Comparison of ENCODE assay signal across 8 cellular contexts in the genomic region with DNA sequence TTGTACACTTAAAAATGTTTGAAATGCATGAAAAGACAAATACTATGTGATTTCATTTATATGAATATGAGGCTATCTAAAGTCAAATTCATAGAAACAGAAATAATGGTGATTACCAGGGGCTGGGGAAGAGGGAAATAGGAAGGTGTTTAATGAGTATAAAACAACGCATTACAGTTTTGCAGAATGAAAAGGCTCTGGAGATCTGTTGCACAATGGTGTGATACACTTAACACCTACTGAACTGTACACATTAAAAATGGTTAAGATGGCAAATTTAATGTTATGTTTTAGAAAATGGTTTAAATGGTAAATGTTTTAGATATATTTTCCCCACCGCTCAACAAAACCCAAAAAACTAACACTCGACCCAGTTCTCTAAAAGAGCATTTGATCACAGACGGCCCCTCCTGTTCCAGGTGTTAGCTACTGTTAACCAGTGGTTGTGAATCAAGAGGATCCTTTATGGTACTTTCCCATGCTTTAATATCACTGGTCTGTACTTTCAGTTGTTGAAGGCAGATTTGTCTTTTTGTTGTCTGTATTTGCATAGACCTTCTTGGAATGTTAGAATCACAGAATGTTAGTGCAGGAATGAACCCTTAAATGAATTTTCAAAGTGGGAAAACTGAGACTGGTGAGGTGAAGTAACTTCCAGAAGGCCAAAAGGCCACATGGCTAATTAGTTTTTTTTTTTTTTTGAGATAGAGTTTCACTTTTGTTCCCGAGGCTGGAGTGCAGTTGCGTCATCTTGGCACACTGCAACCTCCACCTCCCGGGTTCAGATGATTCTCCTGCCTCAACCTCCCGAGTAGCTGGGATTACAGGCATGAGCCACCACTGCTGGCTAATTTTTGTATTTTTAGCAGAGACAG. TPM values are rescaled to one million over a fixed set of nuclear protein-coding genes. Genes with fewer than 3 reads are reported as not detected.
A peak's percentile ranks its signal among the peaks of the same experiment; 100 is the strongest.
DNase-seq lines count a peak whose midpoint lies in the region; ATAC-seq and TF ChIP-seq lines count a peak whose summit lies in the region.

No MANE protein-coding gene starts in this region.

- 29 to 34% methylated on average over 8 of the region's 8 CpGs for WGBS in body of pancreas, 2 donors

- no peak for TF ChIP-seq CTCF in body of pancreas (IDR thresholded peaks at IDR 0.05)

- peak; percentile 56 for DNase-seq in EH (ENCODE audit: low read depth)
- DNase-seq in body of pancreas, result peak; percentile 53 to 67 (median 60)
- no peak for DNase-seq in LoVo (ENCODE audit: low spot score)
- no peak for DNase-seq in cerebellar nuclear complex (lab: John Stamatoyannopoulos, UW)
- DNase-seq in NCI-H1092 (lab: John Stamatoyannopoulos, UW), result no peak

- peak overlapping the region in 3 of 4 donors; percentile 53 to 66 (median 54) for H3K27ac ChIP-seq in body of pancreas
- H3K27ac ChIP-seq in mucosa of rectum (ENCODE audit: low read depth in 2 of 2, low read length in 2 of 2), result peak overlapping the region in 1 of 2 donors; percentile 38

- peak overlapping the region; percentile 1 to 41 for H3K9ac ChIP-seq in mucosa of rectum (ENCODE audit: low read depth in 1 of 2, low read length in 2 of 2)

- ATAC-seq in HG03159 (IDR thresholded peaks at IDR 0.05; ENCODE audit: unreplicated experiment) (peak; percentile 74), body of pancreas (peak; percentile 60), HG02870 (IDR thresholded peaks at IDR 0.05; ENCODE audit: unreplicated experiment) (no peak)

- H3K27me3 ChIP-seq in body of pancreas (no peaks in the 10 kb centered on the region), mucosa of rectum (ENCODE audit: control insufficient read depth in 2 of 2, insufficient read depth in 2 of 2, low read length in 2 of 2) (no peaks in the 10 kb centered on the region)

- H3K9me3 ChIP-seq in body of pancreas, result no peaks in the 10 kb centered on the region
- H3K9me3 ChIP-seq in mucosa of rectum (ENCODE audit: control insufficient read depth in 2 of 2, low read length in 2 of 2), result no peaks in the 10 kb centered on the region

- H3K4me3 ChIP-seq in body of pancreas, result no peak overlapping the region
- H3K4me3 ChIP-seq in mucosa of rectum (ENCODE audit: low read length in 2 of 2), result peak overlapping the region; percentile 17 to 53

- intact Hi-C loops in body of pancreas (cut with DNase I), result no loop called here

- no peak for TF ChIP-seq POLR2A in body of pancreas (IDR thresholded peaks at IDR 0.05)

- H3K36me3 ChIP-seq in body of pancreas (replicated peaks in 1 of 2; ENCODE audit: insufficient read depth in 1 of 2, low read depth in 2 of 2) (no peaks in the 10 kb centered on the region), mucosa of rectum (ENCODE audit: control insufficient read depth in 2 of 2, insufficient read depth in 2 of 2, low read length in 2 of 2) (no peaks in the 10 kb centered on the region)

- H3K4me1 ChIP-seq in body of pancreas (peaks cover 28% of the 10 kb centered on the region), mucosa of rectum (ENCODE audit: control insufficient read depth in 2 of 2, insufficient read depth in 2 of 2, low read length in 2 of 2) (peaks cover 12 to 14% of the 10 kb centered on the region in 2 donors)

RNA-seq across cellular contexts. Expression of a gene that starts 10.2 kb away (rescaled TPM):
- 100 to 1,000 TPM in 1 of 2 donors, 10 to 100 TPM in 1; 41.5 to 115 TPM for total RNA-seq in body of pancreas

Comparison
In these comparisons a context has a peak if more than half of its experiments do, and no peak if none do; other contexts are left out.
1. DNase-seq: peak in EH (single experiment) and body of pancreas (4 of 4); none in LoVo (single experiment), cerebellar nuclear complex (0 of 2) and NCI-H1092 (single experiment).
2. H3K4me3 ChIP-seq: peak in mucosa of rectum (2 of 2); none in body of pancreas (0 of 2).